Comparison of ENCODE assay signal across 23 cellular contexts in genomic region chr14:67704018-67704417, GRCh38. TPM values are rescaled to one million over a fixed set of nuclear protein-coding genes. Genes with fewer than 3 reads are reported as not detected.
"Had no signal": no experiment of that assay in that cellular context is flagged by ENCODE, and none has a peak within 500 bp of the region (broad histone marks: within the 10 kb centered on the region; RNA-seq: fewer than 3 reads in every experiment).

No MANE protein-coding gene starts in this region.

- H3K9me3 ChIP-seq: stomach, suprapubic skin, tibial nerve had no signal

- H3K36me3 Mint-ChIP-seq: activated naive CD4-positive, alpha-beta T cell treated with anti-CD3 and anti-CD28 coated beads, Interleukin-2, amount 50 U/mL, for 72 hours; brain; natural killer cell; stimulated activated memory B cell treated with anti-CD40 and anti-IgM and Interleukin-4, amounts not matched to agents 10 μg/mL and 1 μg/mL and 100 μg/mL, for 72 hours had no signal

- H3K4me3 ChIP-seq: hepatocyte, stomach, suprapubic skin, tibial nerve had no signal

- H3K4me3 Mint-ChIP-seq: activated T-cell treated with anti-CD3 and anti-CD28 coated beads, Interleukin-2, amount 50 U/mL, for 24 hours; activated T-helper 17 cell treated with anti-CD3 and anti-CD28 coated beads, Interleukin-2, amount 50 U/mL, for 72 hours; natural killer cell; stimulated activated memory B cell treated with anti-CD40 and anti-IgM and Interleukin-4, amounts not matched to agents 10 μg/mL and 1 μg/mL and 100 μg/mL, for 72 hours; WTC11 had no signal

- H3K27me3 Mint-ChIP-seq: activated T-helper 17 cell treated with anti-CD3 and anti-CD28 coated beads, Interleukin-2, amount 50 U/mL, for 72 hours; stimulated activated memory B cell treated with anti-CD40 and anti-IgM and Interleukin-4, amounts not matched to agents 10 μg/mL and 1 μg/mL and 100 μg/mL, for 72 hours had no signal

- H3K4me2 ChIP-seq: hepatocyte had no signal

- H3K9me3 Mint-ChIP-seq: activated naive CD4-positive, alpha-beta T cell treated with anti-CD3 and anti-CD28 coated beads, Interleukin-2, amount 50 U/mL, for 72 hours; activated T-helper 17 cell treated with anti-CD3 and anti-CD28 coated beads, Interleukin-2, amount 50 U/mL, for 72 hours; natural killer cell; stimulated activated memory B cell treated with anti-CD40 and anti-IgM and Interleukin-4, amounts not matched to agents 10 μg/mL and 1 μg/mL and 100 μg/mL, for 72 hours had no signal

- H3K36me3 ChIP-seq: stomach, suprapubic skin, tibial nerve had no signal

- H3K27ac ChIP-seq: hepatocyte, suprapubic skin had no signal

- H3K27ac Mint-ChIP-seq: activated naive CD4-positive, alpha-beta T cell treated with anti-CD3 and anti-CD28 coated beads, Interleukin-2, amount 50 U/mL, for 72 hours; activated T-cell treated with anti-CD3 and anti-CD28 coated beads, Interleukin-2, amount 50 U/mL, for 24 hours; activated T-helper 17 cell treated with anti-CD3 and anti-CD28 coated beads, Interleukin-2, amount 50 U/mL, for 72 hours; natural killer cell; stimulated activated memory B cell treated with anti-CD40 and anti-IgM and Interleukin-4, amounts not matched to agents 10 μg/mL and 1 μg/mL and 100 μg/mL, for 72 hours; WTC11 had no signal

- H3K79me2 ChIP-seq: hepatocyte had no signal

- DNase-seq: activated CD8-positive, alpha-beta memory T cell treated with anti-CD3 and anti-CD28 coated beads for 24 hours; activated T-cell treated with anti-CD3 and anti-CD28 coated beads, Interleukin-2, amount 50 U/mL, for 24 hours; aorta; glutamatergic neuron; left ventricle myocardium superior; natural killer cell; right cardiac atrium; stomach; T-helper 9 cell had no signal

- H3K4me1 Mint-ChIP-seq: activated T-helper 17 cell treated with anti-CD3 and anti-CD28 coated beads, Interleukin-2, amount 50 U/mL, for 72 hours; natural killer cell; stimulated activated memory B cell treated with anti-CD40 and anti-IgM and Interleukin-4, amounts not matched to agents 10 μg/mL and 1 μg/mL and 100 μg/mL, for 72 hours had no signal

- H3K27me3 ChIP-seq: hepatocyte, stomach, suprapubic skin, tibial nerve had no signal

- H2AFZ ChIP-seq: hepatocyte had no signal

RNA-seq across cellular contexts. Expression of gene RDH12, which starts 2.3 kb away (rescaled TPM):
- total RNA-seq: activated naive CD4-positive, alpha-beta T cell treated with anti-CD3 and anti-CD28 coated beads, Interleukin-2, amount 50 U/mL, for 72 hours; activated T-helper 17 cell treated with anti-CD3 and anti-CD28 coated beads, Interleukin-2, amount 50 U/mL, for 72 hours; aorta; cardiac septum; dermis microvascular lymphatic vessel endothelial cell; endothelial cell of umbilical vein; left ventricle myocardium superior; mammary epithelial cell; natural killer cell; osteoblast; pulmonary artery endothelial cell; right cardiac atrium; tibial nerve had no signal
